8 cellular contexts compared by ENCODE assay signal in genomic region chr16:4615389-4616046, GRCh38. TPM values are rescaled to one million over a fixed set of nuclear protein-coding genes. Genes with fewer than 3 reads are reported as not detected.
A peak's percentile ranks its signal among the peaks of the same experiment; 100 is the strongest.
DNase-seq lines count a peak whose midpoint lies in the region; ATAC-seq, FAIRE-seq and TF ChIP-seq lines count a peak whose summit lies in the region.

No MANE protein-coding gene starts in this region.

- POLR2A ChIA-PET in SK-N-SH (lab: Yijun Ruan, JAX) (no interaction called here), HEK293T (lab: Yijun Ruan, JAX) (interaction anchor here (0.6 to 2.6 kb wide), 6 partner anchors 10 to 153 kb away, joined by 3 to 21 read pairs (median 5); partner anchors contain the start of genes ANKS3, DNAAF8 and MGRN1)

- H3K9me3 ChIP-seq in SK-N-SH (no peaks in the 10 kb centered on the region), kidney (ENCODE audit: control insufficient read depth in 1 of 2, low read length in 2 of 2) (no peaks in the 10 kb centered on the region), suprapubic skin (no peaks in the 10 kb centered on the region)

- TF ChIP-seq POLR2A in suprapubic skin (IDR thresholded peaks at IDR 0.05) = no peak

- no peak for ATAC-seq in SK-N-SH treated with all-trans-retinoic acid at 6 μM for 48 hours

- no peaks in the 10 kb centered on the region for H3K27me3 Mint-ChIP-seq in activated naive CD8-positive, alpha-beta T cell treated with anti-CD3 and anti-CD28 coated beads for 36 hours

- CTCF ChIA-PET in SK-N-SH (lab: Yijun Ruan, JAX) (interaction anchor here (0.5 to 2.1 kb wide), 5 partner anchors 9 to 118 kb away, joined by 3 to 5 read pairs (median 4); partner anchors contain the start of genes ANKS3 and MGRN1), HEK293T (lab: Yijun Ruan, JAX) (no interaction called here)

- H3K79me2 ChIP-seq in SK-N-SH (ENCODE audit: insufficient read depth) = peaks cover 52% of the 10 kb centered on the region

- no peaks in the 10 kb centered on the region for H3K9me2 ChIP-seq in SK-N-SH

- peak overlapping the region; percentile 88; the same call in 1 of the 2 replicates for H3K4me2 ChIP-seq in SK-N-SH

- WGBS in SK-N-SH (ENCODE audit: low lambda C conversion rate) = 92% methylated on average over 17 of the region's 38 CpGs
- 44% methylated on average over 14 of the region's 38 CpGs for WGBS in suprapubic skin

- H3F3A ChIP-seq in SK-N-SH (replicated peaks; ENCODE audit: insufficient read depth) = peaks cover 13% of the 10 kb centered on the region

- peak overlapping the region; percentile 94 for H3K27ac Mint-ChIP-seq in activated naive CD8-positive, alpha-beta T cell treated with anti-CD3 and anti-CD28 coated beads for 36 hours

- peaks cover 13 to 39% of the 10 kb centered on the region in 2 experiments; a peak in 3 of 4 replicates for H3K4me1 ChIP-seq in SK-N-SH (ENCODE audit: control insufficient read depth in 1 of 2, insufficient read depth in 2 of 2, low read depth in 1 of 2, low read length in 1 of 2)
- peaks cover 14 to 49% of the 10 kb centered on the region in 2 donors for H3K4me1 ChIP-seq in kidney (ENCODE audit: control insufficient read depth in 1 of 2, insufficient read depth in 1 of 2, low read depth in 1 of 2, low read length in 2 of 2)
- H3K4me1 ChIP-seq in suprapubic skin = peaks cover 65% of the 10 kb centered on the region

- no peaks in the 10 kb centered on the region for H3K9me3 Mint-ChIP-seq in activated naive CD8-positive, alpha-beta T cell treated with anti-CD3 and anti-CD28 coated beads for 36 hours

- peaks cover 28% of the 10 kb centered on the region for H3K4me1 Mint-ChIP-seq in activated naive CD8-positive, alpha-beta T cell treated with anti-CD3 and anti-CD28 coated beads for 36 hours

- peak overlapping the region; percentile 80; the same call in 1 of the 2 replicates for H3K9ac ChIP-seq in SK-N-SH
- peak overlapping the region; percentile 54 to 60 for H3K9ac ChIP-seq in kidney (ENCODE audit: low read length in 2 of 2)

- no peak for FAIRE-seq in kidney (lab: Jason Lieb, UNC)

- H4K20me1 ChIP-seq in SK-N-SH (ENCODE audit: insufficient read depth) = peaks cover 34% of the 10 kb centered on the region

- H3K4me3 Mint-ChIP-seq in activated naive CD8-positive, alpha-beta T cell treated with anti-CD3 and anti-CD28 coated beads for 36 hours = peak overlapping the region; percentile 86

- TF ChIP-seq CTCF in SK-N-SH (IDR thresholded peaks at IDR 0.05) = no peak
- no peak for TF ChIP-seq CTCF in kidney (IDR thresholded peaks at IDR 0.05; ENCODE audit: borderline replicate concordance, extremely low read depth, insufficient read depth)
- TF ChIP-seq CTCF in suprapubic skin (IDR thresholded peaks at IDR 0.05) = no peak

- no peaks in the 10 kb centered on the region for H3K36me3 ChIP-seq in SK-N-SH (replicated peaks in 1 of 2; ENCODE audit: control insufficient read depth in 1 of 2, insufficient read depth in 2 of 2, low read length in 1 of 2)
- no peaks in the 10 kb centered on the region for H3K36me3 ChIP-seq in kidney (ENCODE audit: control insufficient read depth in 1 of 2, insufficient read depth in 2 of 2, low read length in 2 of 2)
- H3K36me3 ChIP-seq in suprapubic skin = no peaks in the 10 kb centered on the region

- DNase-seq in SK-N-SH (no peak), kidney (peak; percentile 89), suprapubic skin (ENCODE audit: low spot score in 2 of 2) (no peak), HEK293T (ENCODE audit: extremely low spot score) (no peak), midbrain (lab: John Stamatoyannopoulos, UW) (no peak), NCI-H446 (lab: John Stamatoyannopoulos, UW) (no peak)
- DNase-seq in activated naive CD8-positive, alpha-beta T cell treated with anti-CD3 and anti-CD28 coated beads for 36 hours = no peak

- H3K36me3 Mint-ChIP-seq in activated naive CD8-positive, alpha-beta T cell treated with anti-CD3 and anti-CD28 coated beads for 36 hours = no peaks in the 10 kb centered on the region

- H3K27ac ChIP-seq in SK-N-SH (ENCODE audit: low read depth in 2 of 2, low read length in 1 of 2) = peak overlapping the region; percentile 78 to 84
- H3K27ac ChIP-seq in kidney (ENCODE audit: low read depth in 2 of 2, low read length in 2 of 2) = peak overlapping the region; percentile 87 to 98
- H3K27ac ChIP-seq in suprapubic skin = peak overlapping the region; percentile 80

- peak overlapping the region; percentile 89 for H2AFZ ChIP-seq in SK-N-SH (ENCODE audit: low read depth)

- intact Hi-C loops in kidney (cut with DNase I) = no loop called here

- no peak for TF ChIP-seq RAD21 in SK-N-SH (IDR thresholded peaks at IDR 0.05; ENCODE audit: low read length)

- TF ChIP-seq EP300 in SK-N-SH (IDR thresholded peaks at IDR 0.05; ENCODE audit: borderline replicate concordance in 1 of 2, low read depth in 1 of 2, low read length in 1 of 2) (no peak), suprapubic skin (IDR thresholded peaks at IDR 0.05) (no peak)

- H3K4me3 ChIP-seq in SK-N-SH (ENCODE audit: low read depth in 2 of 2, low read length in 1 of 2) (peak overlapping the region in 1 of 2 experiments; percentile 94; a peak in 3 of 4 replicates), kidney (ENCODE audit: low read length in 2 of 2) (peak overlapping the region; percentile 40 to 85), suprapubic skin (peak overlapping the region; percentile 99)

- H3K27me3 ChIP-seq in SK-N-SH (ENCODE audit: insufficient read depth) (no peaks in the 10 kb centered on the region), suprapubic skin (no peaks in the 10 kb centered on the region)

TF ChIP-seq in SK-N-SH, 30 proteins besides CTCF, POLR2A, EP300 and RAD21 (continues in another document):
- TF ChIP-seq FOSL2 (IDR thresholded peaks at IDR 0.05; ENCODE audit: borderline replicate concordance, low read depth) (no peak), TEAD4 (IDR thresholded peaks at IDR 0.05; ENCODE audit: borderline replicate concordance, insufficient read depth) (no peak)

TF ChIP-seq in SK-N-SH treated with all-trans-retinoic acid at 6 μM for 48 hours, 23 proteins besides CTCF, POLR2A, EP300 and RAD21:
- TF ChIP-seq TOX (CRISPR knock-in tag; IDR thresholded peaks at IDR 0.05; ENCODE audit: borderline replicate concordance) = no peak

TF ChIP-seq in HEK293T, 16 proteins besides CTCF, POLR2A, EP300 and RAD21:
- no peak for TF ChIP-seq SP1 (IDR thresholded peaks at IDR 0.05)

RNA-seq across cellular contexts. Expression of gene UBALD1, which starts 0.8 kb away (rescaled TPM):
- polyA plus RNA-seq in SK-N-SH (2012; rRNA removed) (13.0 and 16.7 TPM in 2 replicates), kidney (ENCODE audit: insufficient read depth, low read depth, low replicate concordance) (31.8 TPM)
- 4.7 and 6.1 TPM in 2 replicates for polyA plus RNA-seq in SK-N-SH (2012; cell fraction: cytosol; rRNA removed)
- 47.9 and 62.5 TPM in 2 replicates for polyA plus RNA-seq in SK-N-SH (2012; cell fraction: nucleus; rRNA removed)
- 10 to 100 TPM; 21.3 to 25.4 TPM for total RNA-seq in activated naive CD8-positive, alpha-beta T cell treated with anti-CD3 and anti-CD28 coated beads for 36 hours
- total RNA-seq in kidney (38.3 TPM), suprapubic skin (10 to 100 TPM; 11.5 to 29.7 (median 15.2) TPM)

RNA-seq across cellular contexts. Expression of gene MGRN1, which starts 9.1 kb away (rescaled TPM):
- polyA plus RNA-seq in SK-N-SH (2012; rRNA removed) (5.5 and 13.3 TPM in 2 replicates), kidney (ENCODE audit: insufficient read depth, low read depth, low replicate concordance) (19.7 TPM)
- 8.6 and 12.0 TPM in 2 replicates for polyA plus RNA-seq in SK-N-SH (2012; cell fraction: cytosol; rRNA removed)
- 26.7 and 38.3 TPM in 2 replicates for polyA plus RNA-seq in SK-N-SH (2012; cell fraction: nucleus; rRNA removed)
- total RNA-seq in activated naive CD8-positive, alpha-beta T cell treated with anti-CD3 and anti-CD28 coated beads for 36 hours = 10 to 100 TPM; 63.7 to 64.3 TPM
- total RNA-seq in kidney (90.8 TPM), suprapubic skin (10 to 100 TPM; 30.8 to 58.2 (median 44.8) TPM)

RNA-seq across cellular contexts. Expression of gene C16orf96, which starts 59.4 kb away (rescaled TPM):
- polyA plus RNA-seq in SK-N-SH (2012; rRNA removed) (0.05 TPM in 2 replicates), kidney (ENCODE audit: insufficient read depth, low read depth, low replicate concordance) (0.13 TPM)
- polyA plus RNA-seq in SK-N-SH (2012; cell fraction: cytosol; rRNA removed) = 0.04 and 0.05 TPM in 2 replicates
- polyA plus RNA-seq in SK-N-SH (2012; cell fraction: nucleus; rRNA removed) = 0.41 and 0.47 TPM in 2 replicates
- under 1 TPM; 0.08 to 0.20 TPM for total RNA-seq in activated naive CD8-positive, alpha-beta T cell treated with anti-CD3 and anti-CD28 coated beads for 36 hours
- total RNA-seq in kidney (0.16 TPM), suprapubic skin (1 to 10 TPM in 1 of 4 donors, under 1 TPM in 3; 0.15 to 1.2 (median 0.33) TPM)
